ENCODE assay signal across 2 cellular contexts in the genomic region with DNA sequence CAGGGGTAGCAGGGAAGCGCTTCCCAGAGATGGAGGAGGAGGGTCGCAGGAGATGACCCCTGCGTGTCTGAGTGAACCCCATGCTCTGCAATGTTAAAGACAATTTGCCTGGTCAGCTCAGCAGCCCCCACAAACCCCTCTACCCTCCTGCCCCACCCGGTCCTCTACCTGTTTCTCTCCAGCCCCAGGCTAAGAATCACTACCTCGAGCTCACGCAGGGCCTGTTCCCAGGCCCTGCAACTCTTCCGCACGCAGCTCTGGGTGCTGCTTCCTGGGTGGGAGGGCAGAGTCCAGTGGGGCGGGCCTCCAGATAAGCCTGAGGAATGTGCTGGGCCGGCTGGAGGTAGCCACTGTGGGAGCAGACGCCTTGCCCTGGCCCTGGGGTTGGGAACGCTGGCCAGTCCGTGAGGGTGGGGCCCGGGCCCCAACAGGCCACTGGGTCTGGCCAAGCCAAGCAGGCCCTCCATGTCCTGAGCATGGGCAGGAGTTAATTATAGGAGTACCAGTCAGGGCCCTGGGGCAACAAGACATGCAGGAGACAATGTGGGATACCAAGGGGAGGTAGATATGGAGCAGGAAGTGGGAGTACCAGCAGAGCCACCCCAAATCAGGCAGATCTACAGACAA.
TF ChIP-seq lines count a peak whose summit lies in the region.

No MANE protein-coding gene starts in this region.

TF ChIP-seq in HEK293, 187 proteins besides CTCF, POLR2A, EP300 and RAD21:
- no peak for TF ChIP-seq ZBTB49 (tag by site-specific recombination; IDR thresholded peaks at IDR 0.05; ENCODE audit: low read depth)
- TF ChIP-seq ZNF335 (tag by site-specific recombination; conservative IDR thresholded peaks at IDR 0.05): 0 out of 2 replicates have a peak, but pooled peaks have one; percentile 20

TF ChIP-seq in HepG2, 621 proteins besides CTCF, POLR2A, EP300 and RAD21 (continues in another document):
- TF ChIP-seq ZBTB21 (CRISPR knock-in tag; IDR thresholded peaks at IDR 0.05): no peak
- TF ChIP-seq NCOA2 (CRISPR knock-in tag; IDR thresholded peaks at IDR 0.05): 0 out of 2 replicates have a peak, but pooled peaks have one; percentile 24
- TF ChIP-seq GPBP1L1 (CRISPR knock-in tag; IDR thresholded peaks at IDR 0.05): no peak
- TF ChIP-seq ZFP36L2 (CRISPR knock-in tag; IDR thresholded peaks at IDR 0.05): no peak
- no peak for TF ChIP-seq ZNF224 (CRISPR knock-in tag; IDR thresholded peaks at IDR 0.05)
- TF ChIP-seq ZSCAN9 (CRISPR knock-in tag; IDR thresholded peaks at IDR 0.05; ENCODE audit: borderline replicate concordance): peak; percentile 83; the same call in 1 of the 2 replicates
- TF ChIP-seq, protein P1, sequence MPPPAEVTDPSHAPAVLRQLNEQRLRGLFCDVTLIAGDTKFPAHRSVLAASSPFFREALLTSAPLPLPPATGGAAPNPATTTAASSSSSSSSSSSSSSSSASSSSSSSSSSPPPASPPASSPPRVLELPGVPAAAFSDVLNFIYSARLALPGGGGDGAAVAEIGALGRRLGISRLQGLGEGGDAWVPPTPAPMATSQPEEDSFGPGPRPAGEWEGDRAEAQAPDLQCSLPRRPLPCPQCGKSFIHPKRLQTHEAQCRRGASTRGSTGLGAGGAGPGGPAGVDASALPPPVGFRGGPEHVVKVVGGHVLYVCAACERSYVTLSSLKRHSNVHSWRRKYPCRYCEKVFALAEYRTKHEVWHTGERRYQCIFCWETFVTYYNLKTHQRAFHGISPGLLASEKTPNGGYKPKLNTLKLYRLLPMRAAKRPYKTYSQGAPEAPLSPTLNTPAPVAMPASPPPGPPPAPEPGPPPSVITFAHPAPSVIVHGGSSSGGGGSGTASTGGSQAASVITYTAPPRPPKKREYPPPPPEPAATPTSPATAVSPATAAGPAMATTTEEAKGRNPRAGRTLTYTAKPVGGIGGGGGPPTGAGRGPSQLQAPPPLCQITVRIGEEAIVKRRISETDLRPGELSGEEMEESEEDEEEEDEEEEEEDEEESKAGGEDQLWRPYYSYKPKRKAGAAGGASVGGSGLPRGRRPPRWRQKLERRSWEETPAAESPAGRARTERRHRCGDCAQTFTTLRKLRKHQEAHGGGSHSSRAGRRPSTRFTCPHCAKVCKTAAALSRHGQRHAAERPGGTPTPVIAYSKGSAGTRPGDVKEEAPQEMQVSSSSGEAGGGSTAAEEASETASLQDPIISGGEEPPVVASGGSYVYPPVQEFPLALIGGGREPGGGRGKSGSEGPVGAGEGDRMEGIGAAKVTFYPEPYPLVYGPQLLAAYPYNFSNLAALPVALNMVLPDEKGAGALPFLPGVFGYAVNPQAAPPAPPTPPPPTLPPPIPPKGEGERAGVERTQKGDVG (CRISPR knock-in tag; IDR thresholded peaks at IDR 0.05; ENCODE audit: borderline replicate concordance): peak; percentile 76; the same call in 1 of the 2 replicates
- TF ChIP-seq, protein P2, sequence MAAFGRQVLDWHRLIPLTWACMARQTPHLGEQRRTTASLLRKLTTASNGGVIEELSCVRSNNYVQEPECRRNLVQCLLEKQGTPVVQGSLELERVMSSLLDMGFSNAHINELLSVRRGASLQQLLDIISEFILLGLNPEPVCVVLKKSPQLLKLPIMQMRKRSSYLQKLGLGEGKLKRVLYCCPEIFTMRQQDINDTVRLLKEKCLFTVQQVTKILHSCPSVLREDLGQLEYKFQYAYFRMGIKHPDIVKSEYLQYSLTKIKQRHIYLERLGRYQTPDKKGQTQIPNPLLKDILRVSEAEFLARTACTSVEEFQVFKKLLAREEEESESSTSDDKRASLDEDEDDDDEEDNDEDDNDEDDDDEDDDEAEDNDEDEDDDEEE (CRISPR knock-in tag; IDR thresholded peaks at IDR 0.05): no peak
- peak; percentile 89; the same call in 1 of the 2 replicates for TF ChIP-seq ZNF83 (CRISPR knock-in tag; IDR thresholded peaks at IDR 0.05; ENCODE audit: borderline replicate concordance)
- no peak for TF ChIP-seq ZNF546 (CRISPR knock-in tag; conservative IDR thresholded peaks at IDR 0.05)
- peak; percentile 65; the same call in 1 of the 2 replicates for TF ChIP-seq NR2C2 (CRISPR knock-in tag; IDR thresholded peaks at IDR 0.05; ENCODE audit: borderline replicate concordance)
- no peak for TF ChIP-seq ZNF775 (CRISPR knock-in tag; IDR thresholded peaks at IDR 0.05; ENCODE audit: borderline replicate concordance)
- no peak for TF ChIP-seq ZBTB8A (CRISPR knock-in tag; IDR thresholded peaks at IDR 0.05; ENCODE audit: borderline replicate concordance, low read depth)
- TF ChIP-seq, protein P3, sequence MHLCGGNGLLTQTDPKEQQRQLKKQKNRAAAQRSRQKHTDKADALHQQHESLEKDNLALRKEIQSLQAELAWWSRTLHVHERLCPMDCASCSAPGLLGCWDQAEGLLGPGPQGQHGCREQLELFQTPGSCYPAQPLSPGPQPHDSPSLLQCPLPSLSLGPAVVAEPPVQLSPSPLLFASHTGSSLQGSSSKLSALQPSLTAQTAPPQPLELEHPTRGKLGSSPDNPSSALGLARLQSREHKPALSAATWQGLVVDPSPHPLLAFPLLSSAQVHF (CRISPR knock-in tag; IDR thresholded peaks at IDR 0.05): no peak
- TF ChIP-seq GABPA (IDR thresholded peaks at IDR 0.05; ENCODE audit: low read depth, low read length): no peak
- TF ChIP-seq GABPA (CRISPR knock-in tag; IDR thresholded peaks at IDR 0.05; ENCODE audit: low read depth): peak; percentile 51
- no peak for TF ChIP-seq ZNF7 (CRISPR knock-in tag; IDR thresholded peaks at IDR 0.05)
- TF ChIP-seq ZFP36L1 (CRISPR knock-in tag; IDR thresholded peaks at IDR 0.05): no peak
- no peak for TF ChIP-seq MEIS1 (CRISPR knock-in tag; IDR thresholded peaks at IDR 0.05; ENCODE audit: borderline replicate concordance)
- TF ChIP-seq SRSF9 (IDR thresholded peaks at IDR 0.05; ENCODE audit: borderline replicate concordance, insufficient read depth, low read depth, low read length, poor library complexity, severe bottlenecking): no peak
- no peak; the same call in 1 of the 2 replicates for TF ChIP-seq ZNF652 (CRISPR knock-in tag; IDR thresholded peaks at IDR 0.05; ENCODE audit: borderline replicate concordance, low read depth)
- TF ChIP-seq JUNB (CRISPR knock-in tag; IDR thresholded peaks at IDR 0.05; ENCODE audit: borderline replicate concordance): no peak
- no peak for TF ChIP-seq STAT5B (CRISPR knock-in tag; IDR thresholded peaks at IDR 0.05)
- TF ChIP-seq GRHL1 (CRISPR knock-in tag; conservative IDR thresholded peaks at IDR 0.05): no peak
- TF ChIP-seq, protein P4, sequence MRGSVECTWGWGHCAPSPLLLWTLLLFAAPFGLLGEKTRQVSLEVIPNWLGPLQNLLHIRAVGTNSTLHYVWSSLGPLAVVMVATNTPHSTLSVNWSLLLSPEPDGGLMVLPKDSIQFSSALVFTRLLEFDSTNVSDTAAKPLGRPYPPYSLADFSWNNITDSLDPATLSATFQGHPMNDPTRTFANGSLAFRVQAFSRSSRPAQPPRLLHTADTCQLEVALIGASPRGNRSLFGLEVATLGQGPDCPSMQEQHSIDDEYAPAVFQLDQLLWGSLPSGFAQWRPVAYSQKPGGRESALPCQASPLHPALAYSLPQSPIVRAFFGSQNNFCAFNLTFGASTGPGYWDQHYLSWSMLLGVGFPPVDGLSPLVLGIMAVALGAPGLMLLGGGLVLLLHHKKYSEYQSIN (CRISPR knock-in tag; IDR thresholded peaks at IDR 0.05; ENCODE audit: borderline replicate concordance): no peak
- peak; percentile 73; the same call in 1 of the 2 replicates for TF ChIP-seq ZNF333 (CRISPR knock-in tag; IDR thresholded peaks at IDR 0.05; ENCODE audit: borderline replicate concordance)
- no peak for TF ChIP-seq RFXANK (CRISPR knock-in tag; IDR thresholded peaks at IDR 0.05)
- no peak for TF ChIP-seq ZNF275 (CRISPR knock-in tag; IDR thresholded peaks at IDR 0.05; ENCODE audit: borderline replicate concordance)
- TF ChIP-seq CSRNP2 (CRISPR knock-in tag; conservative IDR thresholded peaks at IDR 0.05; ENCODE audit: low read depth): no peak
- TF ChIP-seq SP4 (CRISPR knock-in tag; IDR thresholded peaks at IDR 0.05): no peak; the same call in none of the 2 replicates
- no peak for TF ChIP-seq SCMH1 (CRISPR knock-in tag; IDR thresholded peaks at IDR 0.05; ENCODE audit: borderline replicate concordance)
- no peak; the same call in 1 of the 2 replicates for TF ChIP-seq POGK (CRISPR knock-in tag; conservative IDR thresholded peaks at IDR 0.05)
- TF ChIP-seq ZSCAN12 (CRISPR knock-in tag; IDR thresholded peaks at IDR 0.05): no peak; the same call in 1 of the 2 replicates
- no peak for TF ChIP-seq ZNF382 (CRISPR knock-in tag; IDR thresholded peaks at IDR 0.05; ENCODE audit: borderline replicate concordance)
- TF ChIP-seq ELF3 (CRISPR knock-in tag; IDR thresholded peaks at IDR 0.05): peak; percentile 69; the same call in 1 of the 2 replicates
- TF ChIP-seq SATB2 (CRISPR knock-in tag; IDR thresholded peaks at IDR 0.05): no peak
- TF ChIP-seq FOSL1 (CRISPR knock-in tag; IDR thresholded peaks at IDR 0.05; ENCODE audit: borderline replicate concordance): no peak
- TF ChIP-seq KLF15 (CRISPR knock-in tag; IDR thresholded peaks at IDR 0.05; ENCODE audit: borderline replicate concordance): peak; percentile 30; the same call in 1 of the 2 replicates
- TF ChIP-seq U2AF1 (optimal IDR thresholded peaks at IDR 0.05; ENCODE audit: low read depth, low read length): peak; percentile 40
- TF ChIP-seq THAP11 (CRISPR knock-in tag; IDR thresholded peaks at IDR 0.05): peak; percentile 30; the same call in 1 of the 2 replicates
- peak; percentile 58; the same call in 1 of the 2 replicates for TF ChIP-seq KDM3A (CRISPR knock-in tag; IDR thresholded peaks at IDR 0.05; ENCODE audit: low read depth)
- no peak; the same call in 1 of the 2 replicates for TF ChIP-seq ZC3H4 (CRISPR knock-in tag; IDR thresholded peaks at IDR 0.05; ENCODE audit: borderline replicate concordance)
- TF ChIP-seq ZNF737 (CRISPR knock-in tag; IDR thresholded peaks at IDR 0.05; ENCODE audit: borderline replicate concordance): no peak
- TF ChIP-seq CSRNP1 (CRISPR knock-in tag; IDR thresholded peaks at IDR 0.05): peak; percentile 87
- TF ChIP-seq ZNF672 (CRISPR knock-in tag; IDR thresholded peaks at IDR 0.05): no peak
- peak; percentile 76 for TF ChIP-seq NCOR1 (IDR thresholded peaks at IDR 0.05; ENCODE audit: borderline replicate concordance, low read length)
